In the genomic region with DNA sequence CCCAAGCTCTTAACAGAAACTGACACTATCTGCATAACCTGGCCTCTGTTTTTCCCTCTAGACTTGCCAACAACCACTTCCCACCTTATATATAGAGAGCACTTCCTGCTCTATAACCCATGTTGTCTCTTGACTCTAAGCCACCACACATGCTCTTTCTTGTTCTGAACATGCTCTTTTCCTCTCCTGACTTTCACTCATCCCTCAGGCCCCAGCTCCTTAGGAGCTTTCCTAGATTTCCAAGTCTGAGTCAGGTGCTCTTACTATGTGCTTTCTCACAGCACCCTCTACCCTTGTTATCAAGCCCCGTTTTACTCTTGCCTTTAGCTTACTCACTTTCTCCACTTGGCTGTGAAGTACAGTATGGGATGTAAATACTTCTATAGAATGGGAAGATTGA, we compare ENCODE assay signal across 1 cellular context.
TF ChIP-seq lines count a peak whose summit lies in the region.

No MANE protein-coding gene starts in this region.

TF ChIP-seq in IMR-90, 13 proteins besides CTCF, POLR2A, EP300 and RAD21:
- TF ChIP-seq MAZ (IDR thresholded peaks at IDR 0.05; ENCODE audit: borderline replicate concordance, low read depth, low read length) (no peak), MAFK (IDR thresholded peaks at IDR 0.05; ENCODE audit: low read depth, low read length) (no peak), MXI1 (IDR thresholded peaks at IDR 0.05; ENCODE audit: borderline replicate concordance, low read depth, low read length) (no peak), CEBPB (IDR thresholded peaks at IDR 0.05; ENCODE audit: low read depth, low read length) (no peak), SMC3 (IDR thresholded peaks at IDR 0.05; ENCODE audit: low read depth, low read length) (no peak), BHLHE40 (IDR thresholded peaks at IDR 0.05; ENCODE audit: low read depth, low read length) (no peak), RCOR1 (IDR thresholded peaks at IDR 0.05; ENCODE audit: insufficient replicate concordance, low read length) (no peak), RFX5 (IDR thresholded peaks at IDR 0.05; ENCODE audit: low read depth, low read length) (no peak), CHD1 (IDR thresholded peaks at IDR 0.05; ENCODE audit: low read depth, low read length) (no peak), FOS (IDR thresholded peaks at IDR 0.05; ENCODE audit: low read depth, low read length) (no peak), NFE2L2 (IDR thresholded peaks at IDR 0.05; ENCODE audit: low read depth, low read length) (no peak)
- TF ChIP-seq, protein P1, sequence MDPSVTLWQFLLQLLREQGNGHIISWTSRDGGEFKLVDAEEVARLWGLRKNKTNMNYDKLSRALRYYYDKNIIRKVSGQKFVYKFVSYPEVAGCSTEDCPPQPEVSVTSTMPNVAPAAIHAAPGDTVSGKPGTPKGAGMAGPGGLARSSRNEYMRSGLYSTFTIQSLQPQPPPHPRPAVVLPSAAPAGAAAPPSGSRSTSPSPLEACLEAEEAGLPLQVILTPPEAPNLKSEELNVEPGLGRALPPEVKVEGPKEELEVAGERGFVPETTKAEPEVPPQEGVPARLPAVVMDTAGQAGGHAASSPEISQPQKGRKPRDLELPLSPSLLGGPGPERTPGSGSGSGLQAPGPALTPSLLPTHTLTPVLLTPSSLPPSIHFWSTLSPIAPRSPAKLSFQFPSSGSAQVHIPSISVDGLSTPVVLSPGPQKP (IDR thresholded peaks at IDR 0.05; ENCODE audit: borderline replicate concordance, low read depth, low read length): no peak
- TF ChIP-seq, protein P2, sequence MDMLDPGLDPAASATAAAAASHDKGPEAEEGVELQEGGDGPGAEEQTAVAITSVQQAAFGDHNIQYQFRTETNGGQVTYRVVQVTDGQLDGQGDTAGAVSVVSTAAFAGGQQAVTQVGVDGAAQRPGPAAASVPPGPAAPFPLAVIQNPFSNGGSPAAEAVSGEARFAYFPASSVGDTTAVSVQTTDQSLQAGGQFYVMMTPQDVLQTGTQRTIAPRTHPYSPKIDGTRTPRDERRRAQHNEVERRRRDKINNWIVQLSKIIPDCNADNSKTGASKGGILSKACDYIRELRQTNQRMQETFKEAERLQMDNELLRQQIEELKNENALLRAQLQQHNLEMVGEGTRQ (IDR thresholded peaks at IDR 0.05; ENCODE audit: low read depth, low read length): no peak
